ENCODE assay signal across 10 cellular contexts in the genomic region with DNA sequence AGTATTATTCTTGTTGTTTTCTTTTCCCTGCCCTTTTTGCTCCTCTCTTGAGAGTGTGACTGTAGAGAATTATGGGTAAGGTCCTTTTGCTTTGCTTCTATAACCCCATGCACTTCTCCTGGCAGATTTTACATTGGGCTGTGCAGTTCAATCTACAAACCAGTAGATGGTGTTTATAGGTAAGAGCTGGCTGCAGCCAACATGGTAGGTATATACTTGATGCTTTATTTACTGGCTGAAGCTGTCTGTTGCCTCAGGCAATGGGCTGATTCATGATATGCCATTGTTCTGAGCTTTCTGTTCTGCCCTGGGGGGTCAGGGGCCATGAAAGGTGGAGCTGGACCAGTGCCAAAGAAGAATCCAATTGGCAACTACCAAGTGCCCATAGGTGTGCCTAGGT. TPM values are rescaled to one million over a fixed set of nuclear protein-coding genes. Genes with fewer than 3 reads are reported as not detected.
A peak's percentile ranks its signal among the peaks of the same experiment; 100 is the strongest.
DNase-seq lines count a peak whose midpoint lies in the region; ATAC-seq and TF ChIP-seq lines count a peak whose summit lies in the region.
"Had no signal": no experiment of that assay in that cellular context is flagged by ENCODE, and none has a peak within 500 bp of the region (broad histone marks: within the 10 kb centered on the region; RNA-seq: fewer than 3 reads in every experiment).

No MANE protein-coding gene starts in this region.

- H3K4me3 Mint-ChIP-seq in Calu3 (ENCODE audit: low read depth, unreplicated experiment) (no peak overlapping the region), glutamatergic neuron (ENCODE audit: unreplicated experiment) (no peak overlapping the region)
- H3K4me3 Mint-ChIP-seq in activated T-cell treated with anti-CD3 and anti-CD28 coated beads, Interleukin-2, amount 50 U/mL, for 24 hours = no peak overlapping the region
- H3K4me3 Mint-ChIP-seq: activated naive CD8-positive, alpha-beta T cell had no signal

- no peak overlapping the region for H2AFZ ChIP-seq in Loucy (ENCODE audit: low read length)

- H3K36me3 ChIP-seq in Loucy (ENCODE audit: insufficient read depth, low read length) (no peaks in the 10 kb centered on the region), ascending aorta (no peaks in the 10 kb centered on the region)

- intact Hi-C loops in Calu3 (cut with micrococcal nuclease; ENCODE audit: unreplicated experiment) = no loop called here
- intact Hi-C loops in ascending aorta (cut with DNase I) = no loop called here

- H3K27ac Mint-ChIP-seq in Calu3 (ENCODE audit: unreplicated experiment) (no peak overlapping the region), glutamatergic neuron (ENCODE audit: unreplicated experiment) (no peak overlapping the region)
- H3K27ac Mint-ChIP-seq in activated T-cell treated with anti-CD3 and anti-CD28 coated beads, Interleukin-2, amount 50 U/mL, for 24 hours = no peak overlapping the region
- H3K27ac Mint-ChIP-seq: activated naive CD8-positive, alpha-beta T cell had no signal

- no peaks in the 10 kb centered on the region for H3K79me2 ChIP-seq in Loucy (ENCODE audit: insufficient read depth, low read length)

- H3F3A ChIP-seq in Loucy (ENCODE audit: low read depth) = no peaks in the 10 kb centered on the region

- H3K27ac ChIP-seq in ascending aorta = no peak overlapping the region

- no peak overlapping the region for H3K9ac ChIP-seq in Loucy (ENCODE audit: low read depth, low read length, poor library complexity, severe bottlenecking)

- CTCF ChIA-PET in Calu3 (lab: Charles Lee) = interaction anchor here (1.7 kb wide), 1 partner anchor 36 kb away, joined by 9 read pairs; no protein-coding TSS in a partner anchor

- H3K27me3 ChIP-seq in Loucy (ENCODE audit: insufficient read depth, low read length, poor library complexity, severe bottlenecking) (no peaks in the 10 kb centered on the region), ascending aorta (no peaks in the 10 kb centered on the region)

- H3K4me1 ChIP-seq in Loucy (ENCODE audit: insufficient read depth, low read length, poor library complexity, severe bottlenecking) (no peaks in the 10 kb centered on the region), ascending aorta (no peaks in the 10 kb centered on the region)

- H3K4me3 ChIP-seq in Loucy (ENCODE audit: low read length, poor library complexity, severe bottlenecking) (no peak overlapping the region), ascending aorta (no peak overlapping the region)

- ATAC-seq in GM19395 (IDR thresholded peaks at IDR 0.05; ENCODE audit: unreplicated experiment) = peak; percentile 46

- no TSS peak for BruUV-seq in Calu3 (replicated peaks; lab: Mats Ljungman, UMichigan)

- no peaks in the 10 kb centered on the region for H3K36me3 Mint-ChIP-seq in Calu3 (ENCODE audit: insufficient read depth, unreplicated experiment)
- no peaks in the 10 kb centered on the region for H3K36me3 Mint-ChIP-seq in glutamatergic neuron (ENCODE audit: unreplicated experiment)
- H3K36me3 Mint-ChIP-seq in activated T-cell treated with anti-CD3 and anti-CD28 coated beads, Interleukin-2, amount 50 U/mL, for 24 hours (ENCODE audit: low read depth) = no peaks in the 10 kb centered on the region
- H3K36me3 Mint-ChIP-seq: activated naive CD8-positive, alpha-beta T cell had no signal

- no peaks in the 10 kb centered on the region for H3K9me2 ChIP-seq in Loucy (replicated peaks; ENCODE audit: low read depth, low read length)

- no peak overlapping the region for H3K4me2 ChIP-seq in Loucy (ENCODE audit: low read depth, low read length, poor library complexity, severe bottlenecking)

- peak; percentile 46 for TF ChIP-seq CTCF in Calu3 (IDR thresholded peaks at IDR 0.05; ENCODE audit: unreplicated experiment)
- peak; percentile 43 for TF ChIP-seq CTCF in Loucy (conservative IDR thresholded peaks at IDR 0.05; ENCODE audit: low read length)
- peak; percentile 35 for TF ChIP-seq CTCF in glutamatergic neuron (IDR thresholded peaks at IDR 0.05; ENCODE audit: partially characterized antibody, unreplicated experiment)
- no peak for TF ChIP-seq CTCF in ascending aorta (IDR thresholded peaks at IDR 0.05)

- H3K9me3 ChIP-seq in Loucy (ENCODE audit: insufficient read depth, low read depth, low read length) (no peaks in the 10 kb centered on the region), ascending aorta (no peaks in the 10 kb centered on the region)

- H3K4me1 Mint-ChIP-seq in Calu3 (ENCODE audit: low read depth, unreplicated experiment) (peaks cover 9% of the 10 kb centered on the region), glutamatergic neuron (ENCODE audit: low read depth, unreplicated experiment) (no peaks in the 10 kb centered on the region)
- H3K4me1 Mint-ChIP-seq in activated T-cell treated with anti-CD3 and anti-CD28 coated beads, Interleukin-2, amount 50 U/mL, for 24 hours (ENCODE audit: low read depth) = no peaks in the 10 kb centered on the region

- peaks cover 3% of the 10 kb centered on the region for H3K9me3 Mint-ChIP-seq in Calu3 (ENCODE audit: low read depth, unreplicated experiment)
- H3K9me3 Mint-ChIP-seq in glutamatergic neuron (ENCODE audit: unreplicated experiment) = peaks cover 2% of the 10 kb centered on the region
- no peaks in the 10 kb centered on the region for H3K9me3 Mint-ChIP-seq in activated T-cell treated with anti-CD3 and anti-CD28 coated beads, Interleukin-2, amount 50 U/mL, for 24 hours

- no peak for DNase-seq in Calu3
- no peak for DNase-seq in glutamatergic neuron
- no peak for DNase-seq in D341Med (ENCODE audit: low spot score)
- DNase-seq in inferior parietal cortex (ENCODE audit: extremely low spot score) = no peak
- no peak for DNase-seq in ascending aorta (ENCODE audit: low spot score in 2 of 2)
- DNase-seq in activated T-cell treated with anti-CD3 and anti-CD28 coated beads, Interleukin-2, amount 50 U/mL, for 24 hours = no peak
- DNase-seq: NCI-H2029 had no signal

- H4K20me1 ChIP-seq in Loucy (ENCODE audit: insufficient read depth, low read length, poor library complexity, severe bottlenecking) = no peaks in the 10 kb centered on the region

- no peaks in the 10 kb centered on the region for H3K27me3 Mint-ChIP-seq in Calu3 (ENCODE audit: unreplicated experiment)
- H3K27me3 Mint-ChIP-seq in glutamatergic neuron (ENCODE audit: unreplicated experiment) = peaks cover 6% of the 10 kb centered on the region
- peaks cover 4% of the 10 kb centered on the region for H3K27me3 Mint-ChIP-seq in activated T-cell treated with anti-CD3 and anti-CD28 coated beads, Interleukin-2, amount 50 U/mL, for 24 hours

RNA-seq across cellular contexts. Expression of a gene that starts 48.3 kb away (rescaled TPM):
- total RNA-seq in Calu3 (2022) (not detected in 2 replicates), glutamatergic neuron (ENCODE audit: unreplicated experiment) (not detected), ascending aorta (not detected)

Comparison
In these comparisons a context has a peak if more than half of its experiments do, and no peak if none do; other contexts are left out.
1. CTCF ChIP-seq: peak in Calu3 (single experiment), Loucy (single experiment) and glutamatergic neuron (single experiment); none in ascending aorta (0 of 3).